ENCODE assay signal across 18 cellular contexts in the genomic region with DNA sequence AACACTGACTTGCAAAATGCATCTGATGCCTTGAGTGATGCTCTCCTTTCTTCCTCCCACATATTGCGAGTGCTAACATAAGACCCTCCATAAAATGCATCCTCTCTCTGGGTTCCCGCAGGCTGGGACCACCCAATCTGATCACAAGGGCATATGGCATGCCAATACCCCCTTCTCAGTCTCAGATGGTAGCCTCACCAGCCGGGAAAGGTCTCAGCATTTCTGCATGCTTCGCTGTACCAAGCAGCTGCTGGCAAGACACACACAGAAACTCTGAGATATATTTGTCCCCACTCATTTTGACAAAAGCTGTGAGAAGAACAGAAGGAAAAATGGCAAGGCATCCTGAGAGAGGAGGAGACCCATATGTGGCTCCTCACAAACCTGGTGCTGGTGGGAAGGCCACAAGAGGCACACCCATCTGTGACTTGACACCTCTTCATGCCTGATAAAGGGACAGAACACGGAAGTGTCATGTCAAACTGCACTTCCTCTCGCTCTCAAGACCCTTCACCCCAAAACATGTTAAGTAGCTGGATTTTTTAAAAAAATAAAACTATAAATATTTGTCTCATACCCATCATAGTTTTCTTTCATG. TPM values are rescaled to one million over a fixed set of nuclear protein-coding genes. Genes with fewer than 3 reads are reported as not detected.
DNase-seq lines count a peak whose midpoint lies in the region; ATAC-seq and TF ChIP-seq lines count a peak whose summit lies in the region.
"Had no signal": no experiment of that assay in that cellular context is flagged by ENCODE, and none has a peak within 500 bp of the region (broad histone marks: within the 10 kb centered on the region; RNA-seq: fewer than 3 reads in every experiment).

No MANE protein-coding gene starts in this region.

- ATAC-seq in T-helper 17 cell (no peak), HG02623 (IDR thresholded peaks at IDR 0.05; ENCODE audit: unreplicated experiment) (no peak), GM19023 (IDR thresholded peaks at IDR 0.05; ENCODE audit: unreplicated experiment) (no peak), HG03045 (IDR thresholded peaks at IDR 0.05; ENCODE audit: unreplicated experiment) (no peak), left cardiac atrium (no peak)
- ATAC-seq in naive thymus-derived CD8-positive, alpha-beta T cell, result no peak
- ATAC-seq: Panc1 had no signal

- no peak for DNase-seq in CD8-positive, alpha-beta memory T cell
- DNase-seq in T-helper 17 cell (no peak), dorsolateral prefrontal cortex (peak in 2 of 10 donors; percentile 18), left cardiac atrium (no peak)
- no peak for DNase-seq in naive thymus-derived CD8-positive, alpha-beta T cell
- DNase-seq: ACHN; AML-193; Calu3; CD4-positive, CD25-positive, alpha-beta regulatory T cell; H9; NCI-H1436; NCI-H2029 treated with DMSO at 0.1 percent for 48 hours; NCI-H2227 treated with DMSO at 0.1 percent for 48 hours; NCI-H524 treated with DMSO at 0.1 percent for 48 hours had no signal

- no peaks in the 10 kb centered on the region for H3K9me3 ChIP-seq in CD8-positive, alpha-beta memory T cell (ENCODE audit: low read length)
- H3K9me3 ChIP-seq in T-helper 17 cell (ENCODE audit: control insufficient read depth, low read length, poor library complexity, severe bottlenecking), result no peaks in the 10 kb centered on the region

- H3K27me3 ChIP-seq in CD8-positive, alpha-beta memory T cell (ENCODE audit: insufficient read depth, low read length, poor library complexity, severe bottlenecking), result no peaks in the 10 kb centered on the region
- no peaks in the 10 kb centered on the region for H3K27me3 ChIP-seq in dorsolateral prefrontal cortex

- H3K27me3 Mint-ChIP-seq in CD8-positive, alpha-beta memory T cell, result no peaks in the 10 kb centered on the region
- no peaks in the 10 kb centered on the region for H3K27me3 Mint-ChIP-seq in T-helper 17 cell
- no peaks in the 10 kb centered on the region for H3K27me3 Mint-ChIP-seq in naive thymus-derived CD8-positive, alpha-beta T cell
- H3K27me3 Mint-ChIP-seq: CD4-positive, CD25-positive, alpha-beta regulatory T cell had no signal

- peak overlapping the region in 2 of 7 donors; percentile 12 to 39 for H3K4me3 Mint-ChIP-seq in CD8-positive, alpha-beta memory T cell
- H3K4me3 Mint-ChIP-seq in T-helper 17 cell, result no peak overlapping the region
- peak overlapping the region in 2 of 10 donors; percentile 50 to 57 for H3K4me3 Mint-ChIP-seq in naive thymus-derived CD8-positive, alpha-beta T cell
- H3K4me3 Mint-ChIP-seq: CD4-positive, CD25-positive, alpha-beta regulatory T cell; H9 had no signal

- no peak overlapping the region for H3K4me3 ChIP-seq in CD8-positive, alpha-beta memory T cell (ENCODE audit: low read length)
- H3K4me3 ChIP-seq in dorsolateral prefrontal cortex, result peak overlapping the region in 58 of 59 donors; percentile 21 to 67 (median 52)

- H3K36me3 ChIP-seq in CD8-positive, alpha-beta memory T cell (ENCODE audit: insufficient read depth, low read length), result no peaks in the 10 kb centered on the region

- H3K27ac ChIP-seq in CD8-positive, alpha-beta memory T cell (ENCODE audit: low read depth, low read length), result no peak overlapping the region
- peak overlapping the region in 44 of 59 donors; percentile 5 to 80 (median 52) for H3K27ac ChIP-seq in dorsolateral prefrontal cortex

- no peak for TF ChIP-seq CTCF in dorsolateral prefrontal cortex (IDR thresholded peaks at IDR 0.05 in 54 of 56, conservative IDR thresholded peaks at IDR 0.05 in 2 of 56; ENCODE audit: low read depth in 1 of 56, partially characterized antibody in 56 of 56)

- H3K4me1 ChIP-seq in CD8-positive, alpha-beta memory T cell (ENCODE audit: insufficient read depth, low read length), result peaks cover 35% of the 10 kb centered on the region

- CTCF ChIA-PET in CD8-positive, alpha-beta memory T cell (lab: Charles Lee), result interaction anchor here (1.0 kb wide), 1 partner anchor 14 kb away, joined by 3 read pairs; no protein-coding TSS in a partner anchor

- H3K36me3 Mint-ChIP-seq in CD8-positive, alpha-beta memory T cell, result peaks cover 0 to 4% (median 0%) of the 10 kb centered on the region in 3 donors
- peaks cover 6% of the 10 kb centered on the region for H3K36me3 Mint-ChIP-seq in T-helper 17 cell (ENCODE audit: low read depth)
- H3K36me3 Mint-ChIP-seq in naive thymus-derived CD8-positive, alpha-beta T cell, result peaks cover 0 to 2% (median 0%) of the 10 kb centered on the region in 3 donors

- peak overlapping the region in 5 of 8 donors; percentile 20 to 79 (median 53) for H3K27ac Mint-ChIP-seq in CD8-positive, alpha-beta memory T cell
- peak overlapping the region; percentile 9 for H3K27ac Mint-ChIP-seq in T-helper 17 cell
- peak overlapping the region in 7 of 10 donors; percentile 37 to 93 (median 77) for H3K27ac Mint-ChIP-seq in naive thymus-derived CD8-positive, alpha-beta T cell
- H3K27ac Mint-ChIP-seq: H9 had no signal

- intact Hi-C loops in dorsolateral prefrontal cortex (cut with DNase I), result no loop called here
- intact Hi-C loops in left cardiac atrium (cut with DNase I), result no loop called here

- peaks cover 58 to 82% (median 72%) of the 10 kb centered on the region in 3 donors for H3K4me1 Mint-ChIP-seq in CD8-positive, alpha-beta memory T cell
- H3K4me1 Mint-ChIP-seq in T-helper 17 cell, result peaks cover 61% of the 10 kb centered on the region
- peaks cover 48 to 83% (median 71%) of the 10 kb centered on the region in 4 donors for H3K4me1 Mint-ChIP-seq in naive thymus-derived CD8-positive, alpha-beta T cell

- no peaks in the 10 kb centered on the region for H3K9me3 Mint-ChIP-seq in CD8-positive, alpha-beta memory T cell
- H3K9me3 Mint-ChIP-seq in naive thymus-derived CD8-positive, alpha-beta T cell, result no peaks in the 10 kb centered on the region

- POLR2A ChIA-PET in CD8-positive, alpha-beta memory T cell (lab: Charles Lee), result no interaction called here
- POLR2A ChIA-PET in naive thymus-derived CD8-positive, alpha-beta T cell (lab: Charles Lee), result interaction anchor here (0.6 to 1.9 kb wide), 2 partner anchors 13 to 61 kb away, joined by 3 to 5 read pairs; no protein-coding TSS in a partner anchor

RNA-seq across cellular contexts. Expression of gene DOCK9, which starts 36.6 kb away (rescaled TPM):
- 10 to 100 TPM; 35.4 to 38.9 TPM for total RNA-seq in CD8-positive, alpha-beta memory T cell
- 23.9 TPM for polyA plus RNA-seq in CD8-positive, alpha-beta memory T cell
- 100 to 1,000 TPM in 1 of 2 donors, 10 to 100 TPM in 1; 95.2 to 119 TPM for total RNA-seq in T-helper 17 cell
- total RNA-seq in dorsolateral prefrontal cortex, result 100 to 1,000 TPM in 118 of 120 experiments, 10 to 100 TPM in 2; 92.4 to 354 (median 139) TPM
- total RNA-seq in naive thymus-derived CD8-positive, alpha-beta T cell, result 100 to 1,000 TPM; 201 to 211 TPM
- 10 to 100 TPM in 2 of 3 donors, 1 to 10 TPM in 1; 6.6 to 36.8 (median 21.0) TPM for polyA plus RNA-seq in naive thymus-derived CD8-positive, alpha-beta T cell
- total RNA-seq in left cardiac atrium, result 10 to 100 TPM; 42.1 to 67.5 TPM

Comparison
In these comparisons a context has a peak if more than half of its experiments do, and no peak if none do; other contexts are left out.
1. H3K27ac Mint-ChIP-seq: peak in every context shown above with its lines; median percentile 77 in naive thymus-derived CD8-positive, alpha-beta T cell; 53 in CD8-positive, alpha-beta memory T cell; 9 in T-helper 17 cell.